9 cellular contexts compared by ENCODE assay signal in genomic region chr1:78651247-78651646, GRCh38. TPM values are rescaled to one million over a fixed set of nuclear protein-coding genes. Genes with fewer than 3 reads are reported as not detected.
DNase-seq lines count a peak whose midpoint lies in the region; ATAC-seq and FAIRE-seq lines count a peak whose summit lies in the region.
"Had no signal": no experiment of that assay in that cellular context is flagged by ENCODE, and none has a peak within 500 bp of the region (broad histone marks: within the 10 kb centered on the region; RNA-seq: fewer than 3 reads in every experiment).

No MANE protein-coding gene starts in this region.

- CTCF ChIA-PET in activated CD4-positive, alpha-beta memory T cell treated with anti-CD3 and anti-CD28 coated beads, Interleukin-2, amount 10 ng/mL, durations not matched to agents 7 days and 5 days (lab: Charles Lee): interaction anchor here (0.8 to 1.2 kb wide), 5 partner anchors 22 to 34 kb away, joined by 3 to 9 read pairs (median 3); no protein-coding TSS in a partner anchor

- H3K36me3 Mint-ChIP-seq in activated CD4-positive, alpha-beta memory T cell treated with anti-CD3 and anti-CD28 coated beads, Interleukin-2, amount 10 ng/mL, durations not matched to agents 7 days and 5 days (ENCODE audit: low read depth): peaks cover 78% of the 10 kb centered on the region

- DNase-seq in CD1c-positive myeloid dendritic cell (ENCODE audit: extremely low spot score): peak; percentile 7
- DNase-seq in activated CD4-positive, alpha-beta memory T cell treated with anti-CD3 and anti-CD28 coated beads, Interleukin-2, amount 10 ng/mL, durations not matched to agents 7 days and 5 days: peak; percentile 41
- no peak for DNase-seq in left lobe of liver (ENCODE audit: low spot score)
- peak; percentile 10 for DNase-seq in urothelium cell line (ENCODE audit: low spot score)
- no peak for DNase-seq in ecto neural progenitor cell (ENCODE audit: low spot score)
- no peak for DNase-seq in COLO668 (lab: John Stamatoyannopoulos, UW; ENCODE audit: unreplicated experiment)
- no peak for DNase-seq in cortex of kidney (lab: John Stamatoyannopoulos, UW)

- FAIRE-seq in urothelium cell line (lab: Jason Lieb, UNC): no peak
- FAIRE-seq: H1 had no signal

- POLR2A ChIA-PET in activated CD4-positive, alpha-beta memory T cell treated with anti-CD3 and anti-CD28 coated beads, Interleukin-2, amount 10 ng/mL, durations not matched to agents 7 days and 5 days (lab: Charles Lee): interaction anchor here (1.0 to 2.0 kb wide), 8 partner anchors 9 to 673 kb away, joined by 3 to 12 read pairs (median 4); partner anchors contain the start of genes FUBP1 and IFI44L

- peaks cover 24% of the 10 kb centered on the region for H3K9me3 Mint-ChIP-seq in activated CD4-positive, alpha-beta memory T cell treated with anti-CD3 and anti-CD28 coated beads, Interleukin-2, amount 10 ng/mL, durations not matched to agents 7 days and 5 days

- peak; percentile 30 for ATAC-seq in GM21786 (IDR thresholded peaks at IDR 0.05; ENCODE audit: unreplicated experiment)
- peak; percentile 34 for ATAC-seq in left lobe of liver

- no peaks in the 10 kb centered on the region for H3K27me3 Mint-ChIP-seq in activated CD4-positive, alpha-beta memory T cell treated with anti-CD3 and anti-CD28 coated beads, Interleukin-2, amount 10 ng/mL, durations not matched to agents 7 days and 5 days

- peak overlapping the region; percentile 98 for H3K4me3 Mint-ChIP-seq in activated CD4-positive, alpha-beta memory T cell treated with anti-CD3 and anti-CD28 coated beads, Interleukin-2, amount 10 ng/mL, durations not matched to agents 7 days and 5 days

- H3K27ac Mint-ChIP-seq in activated CD4-positive, alpha-beta memory T cell treated with anti-CD3 and anti-CD28 coated beads, Interleukin-2, amount 10 ng/mL, durations not matched to agents 7 days and 5 days: peak overlapping the region; percentile 88

- H3K4me1 Mint-ChIP-seq in activated CD4-positive, alpha-beta memory T cell treated with anti-CD3 and anti-CD28 coated beads, Interleukin-2, amount 10 ng/mL, durations not matched to agents 7 days and 5 days: peaks cover 59% of the 10 kb centered on the region

RNA-seq across cellular contexts. Expression of gene IFI44, which starts 1.6 kb away (rescaled TPM):
- total RNA-seq in activated CD4-positive, alpha-beta memory T cell treated with anti-CD3 and anti-CD28 coated beads, Interleukin-2, amount 10 ng/mL, durations not matched to agents 7 days and 5 days: 100 to 1,000 TPM; 320 to 338 TPM
- 5.2 TPM for total RNA-seq in left lobe of liver
- total RNA-seq: H1 had no signal

RNA-seq across cellular contexts. Expression of gene IFI44L, which starts 31.0 kb away (rescaled TPM):
- total RNA-seq in activated CD4-positive, alpha-beta memory T cell treated with anti-CD3 and anti-CD28 coated beads, Interleukin-2, amount 10 ng/mL, durations not matched to agents 7 days and 5 days: 100 to 1,000 TPM; 420 to 430 TPM
- total RNA-seq in left lobe of liver: 0.63 TPM
- total RNA-seq: H1 had no signal

Comparison
In these comparisons a context has a peak if more than half of its experiments do, and no peak if none do; other contexts are left out.
1. DNase-seq: peak in CD1c-positive myeloid dendritic cell (single experiment), activated CD4-positive, alpha-beta memory T cell treated with anti-CD3 and anti-CD28 coated beads, Interleukin-2, amount 10 ng/mL, durations not matched to agents 7 days and 5 days (single experiment) and urothelium cell line (single experiment); none in left lobe of liver (single experiment), ecto neural progenitor cell (single experiment), COLO668 (single experiment) and cortex of kidney (single experiment).
2. RNA of gene IFI44, which starts 1.6 kb away (total RNA-seq): 320 to 338 TPM in activated CD4-positive, alpha-beta memory T cell treated with anti-CD3 and anti-CD28 coated beads, Interleukin-2, amount 10 ng/mL, durations not matched to agents 7 days and 5 days; 5.2 TPM in left lobe of liver (single experiment); every median in the first group is over 10 times any median in the second.
3. RNA of gene IFI44L, which starts 31.0 kb away (total RNA-seq): 420 to 430 TPM in activated CD4-positive, alpha-beta memory T cell treated with anti-CD3 and anti-CD28 coated beads, Interleukin-2, amount 10 ng/mL, durations not matched to agents 7 days and 5 days; 0.63 TPM in left lobe of liver (single experiment); every median in the first group is over 100 times any median in the second.